ENCODE assay signal across 26 cellular contexts in genomic region chr2:26701596-26701995, GRCh38. TPM values are rescaled to one million over a fixed set of nuclear protein-coding genes. Genes with fewer than 3 reads are reported as not detected.
"Had no signal": no experiment of that assay in that cellular context is flagged by ENCODE, and none has a peak within 500 bp of the region (broad histone marks: within the 10 kb centered on the region; RNA-seq: fewer than 3 reads in every experiment).

No MANE protein-coding gene starts in this region.

- H3K27ac ChIP-seq: esophagus squamous epithelium, heart right ventricle, lower lobe of right lung, neutrophil, sigmoid colon, testis, upper lobe of left lung had no signal

- FAIRE-seq: islet of Langerhans, pancreas, urothelium cell line had no signal

- ATAC-seq: left colon; lower lobe of right lung; mucosa of descending colon; natural killer cell treated with Interleukin-12 subunit alpha and Interleukin-12 subunit beta and Interleukin-15 and Interleukin-18, amount 100 ng/mL, for 72 hours; pancreas; stimulated activated memory B cell treated with anti-CD40 and anti-IgM and Interleukin-4, amounts not matched to agents 10 μg/mL and 1 μg/mL and 100 μg/mL, for 72 hours; stimulated activated naive CD8-positive, alpha-beta T cell treated with anti-CD3 and anti-CD28 coated beads, Interleukin-15, Interleukin-2, amounts not matched to agents 100 U/mL and 50 U/mL, for 24 hours had no signal

- H3K36me3 ChIP-seq: esophagus squamous epithelium, heart right ventricle, lower lobe of right lung, neutrophil, pancreas, sigmoid colon, upper lobe of left lung had no signal

- DNase-seq: dermis blood vessel endothelial cell; effector memory CD4-positive, alpha-beta T cell; erythroblast; esophagus squamous epithelium; foreskin melanocyte; glutamatergic neuron; heart right ventricle; hippocampal formation; left colon; left ventricle myocardium superior; lower lobe of right lung; mucosa of descending colon; naive B cell; sigmoid colon; stimulated activated CD4-positive, alpha-beta T cell treated with anti-CD3 and anti-CD28 coated beads, Interleukin-4, amount 100 ng/mL, for 4 hours; stimulated activated naive CD8-positive, alpha-beta T cell treated with anti-CD3 and anti-CD28 coated beads, Interleukin-15, Interleukin-2, amounts not matched to agents 100 U/mL and 50 U/mL, for 24 hours; substantia nigra; testis; upper lobe of left lung had no signal

- H3K9me3 ChIP-seq: esophagus squamous epithelium, heart right ventricle, lower lobe of right lung, mucosa of descending colon, neutrophil, pancreas, sigmoid colon, testis, upper lobe of left lung had no signal

- H3K27me3 ChIP-seq: pancreas, sigmoid colon, testis, upper lobe of left lung had no signal

- H3K4me3 ChIP-seq: coronary artery, esophagus squamous epithelium, heart right ventricle, lower lobe of right lung, mucosa of descending colon, pancreas, sigmoid colon, testis, upper lobe of left lung had no signal

RNA-seq across cellular contexts. Expression of gene KCNK3, which starts 9.1 kb away (rescaled TPM):
- total RNA-seq: natural killer cell treated with Interleukin-12 subunit alpha and Interleukin-12 subunit beta and Interleukin-15 and Interleukin-18, amount 100 ng/mL, for 72 hours had no signal
